38 cellular contexts compared by ENCODE assay signal in genomic region chr10:53090725-53091124, GRCh38.
"Had no signal": no experiment of that assay in that cellular context is flagged by ENCODE, and none has a peak within 500 bp of the region (broad histone marks: within the 10 kb centered on the region; RNA-seq: fewer than 3 reads in every experiment).

No MANE protein-coding gene starts in this region.

- H3K4me1 Mint-ChIP-seq: activated CD4-positive, alpha-beta memory T cell treated with anti-CD3 and anti-CD28 coated beads, Interleukin-2, amount 10 ng/mL, durations not matched to agents 7 days and 5 days; activated CD4-positive, alpha-beta T cell treated with anti-CD3 and anti-CD28 coated beads for 36 hours; activated CD4-positive, alpha-beta T cell treated with anti-CD3 and anti-CD28 coated beads, Interleukin-2, amount 10 ng/mL, durations not matched to agents 7 days and 5 days; activated CD8-positive, alpha-beta memory T cell treated with anti-CD3 and anti-CD28 coated beads, Interleukin-2, amount 10 ng/mL, durations not matched to agents 7 days and 5 days; activated naive CD8-positive, alpha-beta T cell treated with anti-CD3 and anti-CD28 coated beads for 36 hours; activated T-helper 17 cell treated with anti-CD3 and anti-CD28 coated beads, Interleukin-2, amount 50 U/mL, for 72 hours; WTC11 had no signal

- H3K9me3 ChIP-seq: adrenal gland, body of pancreas had no signal

- ATAC-seq: activated CD4-positive, alpha-beta T cell treated with anti-CD3 and anti-CD28 coated beads for 36 hours; activated CD4-positive, CD25-positive, alpha-beta regulatory T cell treated with anti-CD3 and anti-CD28 coated beads, Interleukin-2, amount 50 U/mL, for 24 hours; activated CD8-positive, alpha-beta memory T cell treated with anti-CD3 and anti-CD28 coated beads, Interleukin-2, amount 10 ng/mL, durations not matched to agents 7 days and 5 days; activated CD8-positive, alpha-beta T cell treated with anti-CD3 and anti-CD28 coated beads, Interleukin-2, amount 10 ng/mL, durations not matched to agents 7 days and 5 days; activated naive CD4-positive, alpha-beta T cell treated with anti-CD3 and anti-CD28 coated beads, Interleukin-2, amount 50 U/mL, for 72 hours; activated T-helper 17 cell treated with anti-CD3 and anti-CD28 coated beads, Interleukin-2, amount 50 U/mL, for 72 hours; body of pancreas; WTC11 had no signal

- H3K4me3 ChIP-seq: adrenal gland, body of pancreas, breast epithelium had no signal

- H3K36me3 ChIP-seq: adrenal gland, brain microvascular endothelial cell, breast epithelium had no signal

- H3K27me3 ChIP-seq: adrenal gland, body of pancreas, brain microvascular endothelial cell, breast epithelium had no signal

- H3K27me3 Mint-ChIP-seq: activated CD4-positive, alpha-beta memory T cell treated with anti-CD3 and anti-CD28 coated beads, Interleukin-2, amount 10 ng/mL, durations not matched to agents 7 days and 5 days; activated CD4-positive, alpha-beta T cell treated with anti-CD3 and anti-CD28 coated beads for 36 hours; activated CD4-positive, alpha-beta T cell treated with anti-CD3 and anti-CD28 coated beads, Interleukin-2, amount 10 ng/mL, durations not matched to agents 7 days and 5 days; activated CD8-positive, alpha-beta memory T cell treated with anti-CD3 and anti-CD28 coated beads, Interleukin-2, amount 10 ng/mL, durations not matched to agents 7 days and 5 days; activated naive CD8-positive, alpha-beta T cell treated with anti-CD3 and anti-CD28 coated beads for 36 hours; activated T-cell treated with anti-CD3 and anti-CD28 coated beads, Interleukin-2, amount 50 U/mL, for 24 hours; activated T-helper 17 cell treated with anti-CD3 and anti-CD28 coated beads, Interleukin-2, amount 50 U/mL, for 72 hours had no signal

- H3K36me3 Mint-ChIP-seq: activated CD8-positive, alpha-beta memory T cell treated with anti-CD3 and anti-CD28 coated beads, Interleukin-2, amount 10 ng/mL, durations not matched to agents 7 days and 5 days; activated naive CD8-positive, alpha-beta T cell treated with anti-CD3 and anti-CD28 coated beads for 36 hours had no signal

- FAIRE-seq: astrocyte, TTC549 had no signal

- H3K27ac Mint-ChIP-seq: activated CD4-positive, alpha-beta memory T cell treated with anti-CD3 and anti-CD28 coated beads, Interleukin-2, amount 10 ng/mL, durations not matched to agents 7 days and 5 days; activated CD4-positive, alpha-beta T cell treated with anti-CD3 and anti-CD28 coated beads for 36 hours; activated CD4-positive, alpha-beta T cell treated with anti-CD3 and anti-CD28 coated beads, Interleukin-2, amount 10 ng/mL, durations not matched to agents 7 days and 5 days; activated CD8-positive, alpha-beta memory T cell treated with anti-CD3 and anti-CD28 coated beads, Interleukin-2, amount 10 ng/mL, durations not matched to agents 7 days and 5 days; activated CD8-positive, alpha-beta T cell treated with anti-CD3 and anti-CD28 coated beads, Interleukin-2, amount 10 ng/mL, durations not matched to agents 7 days and 5 days; activated naive CD4-positive, alpha-beta T cell treated with anti-CD3 and anti-CD28 coated beads for 36 hours; activated naive CD4-positive, alpha-beta T cell treated with anti-CD3 and anti-CD28 coated beads, Interleukin-2, amount 50 U/mL, for 72 hours; activated naive CD8-positive, alpha-beta T cell treated with anti-CD3 and anti-CD28 coated beads for 36 hours; activated T-cell treated with anti-CD3 and anti-CD28 coated beads, Interleukin-2, amount 50 U/mL, for 24 hours; activated T-helper 17 cell treated with anti-CD3 and anti-CD28 coated beads, Interleukin-2, amount 50 U/mL, for 72 hours; T-helper 1 cell treated with Interleukin-12 subunit alpha and Interleukin-12 subunit beta and Interleukin-4 antibody, amounts not matched to agents 30 μg/mL and 1 μg/mL, for 36 hours; T-helper 2 cell treated with Interferon-gamma antibody and Interleukin-4, amounts not matched to agents 5 μg/mL and 100 μg/mL, for 36 hours; WTC11 had no signal

- H3K27ac ChIP-seq: adrenal gland, body of pancreas, brain microvascular endothelial cell, breast epithelium, VCaP had no signal

- DNase-seq: activated CD4-positive, alpha-beta memory T cell treated with anti-CD3 and anti-CD28 coated beads, Interleukin-2, amount 10 ng/mL, durations not matched to agents 7 days and 5 days; activated CD4-positive, alpha-beta T cell treated with anti-CD3 and anti-CD28 coated beads for 1 hour; activated CD4-positive, alpha-beta T cell treated with anti-CD3 and anti-CD28 coated beads for 36 hours; activated CD4-positive, alpha-beta T cell treated with anti-CD3 and anti-CD28 coated beads for 48 hours; activated CD4-positive, alpha-beta T cell treated with anti-CD3 and anti-CD28 coated beads, Interleukin-2, amount 10 ng/mL, durations not matched to agents 7 days and 5 days; activated CD4-positive, alpha-beta T cell treated with anti-CD3 and anti-CD28 coated beads, Interleukin-2, amount 50 U/mL, for 48 hours; activated CD4-positive, CD25-positive, alpha-beta regulatory T cell; activated CD8-positive, alpha-beta memory T cell treated with anti-CD3 and anti-CD28 coated beads for 24 hours; activated CD8-positive, alpha-beta memory T cell treated with anti-CD3 and anti-CD28 coated beads, Interleukin-2, amount 10 ng/mL, durations not matched to agents 7 days and 5 days; activated CD8-positive, alpha-beta memory T cell treated with anti-CD3 and anti-CD28 coated beads, Interleukin-2, amount 50 U/mL, for 48 hours; activated CD8-positive, alpha-beta T cell treated with anti-CD3 and anti-CD28 coated beads, Interleukin-2, amount 10 ng/mL, durations not matched to agents 7 days and 5 days; activated effector memory CD4-positive, alpha-beta T cell treated with anti-CD3 and anti-CD28 coated beads, Interleukin-2, amount 50 U/mL, for 16 hours; activated gamma-delta T cell treated with Interleukin-2 at 50 U/mL for 16 hours; activated naive CD4-positive, alpha-beta T cell; activated naive CD4-positive, alpha-beta T cell treated with anti-CD3 and anti-CD28 coated beads for 36 hours; activated naive CD4-positive, alpha-beta T cell treated with anti-CD3 and anti-CD28 coated beads, Interleukin-2, amount 50 U/mL, for 16 hours; activated naive CD8-positive, alpha-beta T cell treated with anti-CD3 and anti-CD28 coated beads for 36 hours; activated T-cell treated with anti-CD3 and anti-CD28 coated beads, Interleukin-2, amount 50 U/mL, for 24 hours; activated T-cell treated with anti-CD3 and anti-CD28 coated beads, Interleukin-2, amount 50 U/mL, for 48 hours; adrenal gland; amniotic stem cell; aorta; body of pancreas; brain microvascular endothelial cell; central memory CD4-positive, alpha-beta T cell; T-helper 1 cell; T-helper 2 cell; T-helper 9 cell had no signal

- H3K4me3 Mint-ChIP-seq: activated CD4-positive, alpha-beta memory T cell treated with anti-CD3 and anti-CD28 coated beads, Interleukin-2, amount 10 ng/mL, durations not matched to agents 7 days and 5 days; activated CD4-positive, alpha-beta T cell treated with anti-CD3 and anti-CD28 coated beads for 36 hours; activated CD4-positive, alpha-beta T cell treated with anti-CD3 and anti-CD28 coated beads, Interleukin-2, amount 10 ng/mL, durations not matched to agents 7 days and 5 days; activated CD8-positive, alpha-beta memory T cell treated with anti-CD3 and anti-CD28 coated beads, Interleukin-2, amount 10 ng/mL, durations not matched to agents 7 days and 5 days; activated CD8-positive, alpha-beta T cell treated with anti-CD3 and anti-CD28 coated beads, Interleukin-2, amount 10 ng/mL, durations not matched to agents 7 days and 5 days; activated naive CD4-positive, alpha-beta T cell treated with anti-CD3 and anti-CD28 coated beads for 36 hours; activated naive CD8-positive, alpha-beta T cell treated with anti-CD3 and anti-CD28 coated beads for 36 hours; activated T-cell treated with anti-CD3 and anti-CD28 coated beads, Interleukin-2, amount 50 U/mL, for 24 hours; activated T-helper 17 cell treated with anti-CD3 and anti-CD28 coated beads, Interleukin-2, amount 50 U/mL, for 72 hours; T-helper 1 cell treated with Interleukin-12 subunit alpha and Interleukin-12 subunit beta and Interleukin-4 antibody, amounts not matched to agents 30 μg/mL and 1 μg/mL, for 36 hours; T-helper 2 cell treated with Interferon-gamma antibody and Interleukin-4, amounts not matched to agents 5 μg/mL and 100 μg/mL, for 36 hours; WTC11 had no signal

- H3K4me1 ChIP-seq: adrenal gland, body of pancreas, breast epithelium had no signal
